ENCODE assay signal across 1 cellular context in the genomic region with DNA sequence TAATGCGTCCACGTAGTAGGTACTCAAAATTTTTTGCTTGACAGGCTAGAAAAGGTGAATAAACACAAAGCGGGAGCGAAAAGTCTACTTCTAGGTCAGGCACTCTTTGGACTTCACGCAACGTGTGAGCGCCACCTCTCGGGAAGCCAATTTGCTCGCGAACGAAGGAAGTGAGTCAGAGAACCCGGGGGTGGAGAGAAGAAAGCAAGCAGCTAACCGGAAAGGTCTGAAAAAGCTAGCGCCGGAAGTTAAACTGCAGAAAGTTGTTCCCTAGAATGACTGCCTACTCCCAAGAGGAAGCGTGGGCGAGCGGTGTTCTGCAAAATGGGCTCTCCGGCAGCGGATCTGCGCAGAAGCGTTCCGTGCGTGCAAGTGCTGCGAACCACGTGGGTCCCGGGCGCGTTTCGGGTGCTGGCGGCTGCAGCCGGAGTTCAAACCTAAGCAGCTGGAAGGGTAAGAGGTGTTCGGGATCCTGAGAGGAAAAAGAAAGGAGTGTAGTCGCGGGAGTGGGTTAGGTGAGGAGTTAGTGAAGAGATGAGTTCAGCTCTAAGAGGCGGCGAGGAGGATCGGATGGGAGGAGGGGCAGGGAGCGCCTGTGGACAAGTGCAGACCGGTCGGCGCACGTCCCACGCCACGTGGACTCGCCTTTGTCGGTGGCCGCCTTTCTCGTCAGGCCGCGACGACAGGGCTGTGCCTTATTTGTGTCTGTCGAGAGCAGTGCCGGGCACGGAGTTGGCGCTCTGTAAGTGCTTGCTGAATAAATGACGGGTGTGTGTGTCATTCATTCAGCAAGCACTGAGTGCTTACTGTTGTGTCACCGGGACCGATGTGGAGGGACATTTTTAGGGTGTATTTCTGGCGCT.
TF ChIP-seq lines count a peak whose summit lies in the region.

NME1 (plus strand) TSS at position 350 of the 863 bp plus-strand sequence. CDS start 2,096 bp downstream, outside the sequence.

TF ChIP-seq in WTC11, 78 proteins besides CTCF, POLR2A, EP300 and RAD21 (continued from another document):
- TF ChIP-seq RELA (CRISPR knock-in tag; IDR thresholded peaks at IDR 0.05; ENCODE audit: borderline replicate concordance) (no peak), TEAD1 (CRISPR knock-in tag; IDR thresholded peaks at IDR 0.05) (peak; percentile 96), ZNF138 (CRISPR knock-in tag; conservative IDR thresholded peaks at IDR 0.05) (no peak), SMAD4 (CRISPR knock-in tag; IDR thresholded peaks at IDR 0.05) (no peak), ZNF121 (CRISPR knock-in tag; IDR thresholded peaks at IDR 0.05) (no peak)
